In the genomic region with DNA sequence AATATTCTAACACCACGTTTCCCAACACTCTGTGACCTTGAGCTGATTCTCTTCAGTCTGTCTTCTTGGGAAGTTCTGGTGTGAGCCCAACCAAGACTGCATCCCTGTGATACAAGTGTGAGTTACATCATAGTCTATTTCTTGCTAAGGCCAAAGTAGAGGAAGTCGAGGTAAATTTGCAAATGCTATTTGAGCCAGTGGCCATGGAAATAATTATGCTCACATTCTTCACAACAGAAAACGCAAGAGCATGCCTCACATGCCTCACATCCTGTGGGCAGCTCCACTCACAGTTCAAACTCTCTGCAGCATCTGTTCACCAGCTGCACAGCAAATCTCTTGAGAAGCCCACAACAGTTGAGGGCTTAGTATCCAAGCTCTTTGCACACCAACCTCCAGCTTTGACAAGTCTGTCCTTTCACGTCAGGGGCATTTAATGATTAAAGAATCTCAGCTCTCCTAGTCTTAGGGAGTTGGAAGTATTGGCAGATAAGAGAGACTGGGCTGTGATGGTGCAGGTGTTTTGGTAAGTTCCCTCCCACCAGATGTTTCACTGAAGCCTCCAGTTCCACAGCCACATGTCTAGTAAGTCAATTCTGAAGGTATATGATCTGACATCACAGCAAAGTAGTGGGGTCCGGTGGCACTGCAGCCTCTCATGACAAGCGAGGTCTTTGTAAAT, we compare ENCODE assay signal across 11 cellular contexts.
DNase-seq lines count a peak whose midpoint lies in the region; ATAC-seq and TF ChIP-seq lines count a peak whose summit lies in the region.
"Had no signal": no experiment of that assay in that cellular context is flagged by ENCODE, and none has a peak within 500 bp of the region (broad histone marks: within the 10 kb centered on the region; RNA-seq: fewer than 3 reads in every experiment).

No MANE protein-coding gene starts in this region.

- TF ChIP-seq POLR2A in Peyer's patch (IDR thresholded peaks at IDR 0.05): no peak

- no peak overlapping the region for H3K4me3 ChIP-seq in AG04449 (ENCODE audit: low read depth, low read length)
- H3K4me3 ChIP-seq in Peyer's patch: no peak overlapping the region

- H3K36me3 ChIP-seq in Peyer's patch: no peaks in the 10 kb centered on the region

- peak; percentile 59 for ATAC-seq in GM18909 (IDR thresholded peaks at IDR 0.05; ENCODE audit: poor library complexity, unreplicated experiment)
- no peak for ATAC-seq in foreskin keratinocyte
- ATAC-seq in HG03135 (IDR thresholded peaks at IDR 0.05; ENCODE audit: unreplicated experiment): no peak

- H3K27me3 ChIP-seq in foreskin keratinocyte (peaks cover 16% of the 10 kb centered on the region), Peyer's patch (no peaks in the 10 kb centered on the region)

- H3K27ac ChIP-seq in foreskin keratinocyte (no peak overlapping the region), Peyer's patch (no peak overlapping the region)

- DNase-seq in AG04449 (ENCODE audit: low read depth, low spot score): peak; percentile 96
- peak; percentile 33 for DNase-seq in NCI-H1694 treated with DMSO at 0.1 percent for 48 hours (lab: John Stamatoyannopoulos, UW)
- DNase-seq in foreskin keratinocyte: peak; percentile 9 to 73
- no peak for DNase-seq in NCI-H345 (lab: John Stamatoyannopoulos, UW)
- no peak for DNase-seq in NCI-H69 (lab: John Stamatoyannopoulos, UW)
- no peak for DNase-seq in Peyer's patch
- DNase-seq: CD4-positive, alpha-beta memory T cell; occipital lobe; SHP77 treated with DMSO at 0.1 percent for 48 hours had no signal

- POLR2A ChIA-PET in AG04449 (lab: Yijun Ruan, JAX): interaction anchor here (0.6 to 1.1 kb wide), 4 partner anchors 95 to 294 kb away, joined by 3 to 4 read pairs (median 3); no protein-coding TSS in a partner anchor

- CTCF ChIA-PET in AG04449 (lab: Yijun Ruan, JAX): interaction anchor here (0.9 to 1.6 kb wide), 4 partner anchors 10 to 94 kb away, joined by 3 to 5 read pairs (median 4); no protein-coding TSS in a partner anchor

- no peaks in the 10 kb centered on the region for H3K9me3 ChIP-seq in Peyer's patch

- TF ChIP-seq CTCF in AG04449 (IDR thresholded peaks at IDR 0.05; ENCODE audit: insufficient read depth, low read length, missing control alignments) (no peak), foreskin keratinocyte (conservative IDR thresholded peaks at IDR 0.05) (no peak), Peyer's patch (IDR thresholded peaks at IDR 0.05) (no peak)

- no peaks in the 10 kb centered on the region for H3K4me1 ChIP-seq in foreskin keratinocyte
- no peaks in the 10 kb centered on the region for H3K4me1 ChIP-seq in Peyer's patch

Comparison
In these comparisons a context has a peak if more than half of its experiments do, and no peak if none do; other contexts are left out.
1. DNase-seq: peak in AG04449 (single experiment), NCI-H1694 treated with DMSO at 0.1 percent for 48 hours (single experiment) and foreskin keratinocyte (2 of 2); none in NCI-H345 (single experiment), NCI-H69 (single experiment) and Peyer's patch (0 of 3).